In genomic region chr4:94648699-94649098, GRCh38 we compare ENCODE assay signal across 23 cellular contexts.
"Had no signal": no experiment of that assay in that cellular context is flagged by ENCODE, and none has a peak within 500 bp of the region (broad histone marks: within the 10 kb centered on the region; RNA-seq: fewer than 3 reads in every experiment).

No MANE protein-coding gene starts in this region.

- H3K4me1 ChIP-seq: gastrocnemius medialis, lower lobe of right lung, neural progenitor cell, thyroid gland, vagina had no signal

- H3K9me3 ChIP-seq: gastrocnemius medialis, lower lobe of right lung, ovary, stomach, thyroid gland, vagina had no signal

- H3K9me3 Mint-ChIP-seq: effector memory CD8-positive, alpha-beta T cell; memory B cell; natural killer cell treated with Interleukin-12 subunit alpha and Interleukin-12 subunit beta and Interleukin-15 and Interleukin-18, amount 100 ng/mL, for 72 hours; neural progenitor cell had no signal

- H3K9ac ChIP-seq: neural progenitor cell had no signal

- H3K4me2 ChIP-seq: neural progenitor cell, smooth muscle cell had no signal

- H2AFZ ChIP-seq: neural progenitor cell had no signal

- H3K4me3 ChIP-seq: gastrocnemius medialis, lower lobe of right lung, neural progenitor cell, ovary, smooth muscle cell, stomach, thyroid gland, vagina had no signal

- DNase-seq: cortex of kidney; effector memory CD8-positive, alpha-beta T cell; gastrocnemius medialis; head of caudate nucleus; left ventricle myocardium superior; lower lobe of right lung; nucleus accumbens; ovary; posterior cingulate gyrus; stimulated activated CD4-positive, alpha-beta T cell treated with anti-CD3 and anti-CD28 coated beads, Interleukin-12 subunit alpha, Interleukin-12 subunit beta, amount 100 ng/mL, for 4 hours; stimulated activated CD4-positive, alpha-beta T cell treated with anti-CD3 and anti-CD28 coated beads, Interleukin-1b, Interleukin-23, amount 100 ng/mL, for 48 hours; stimulated activated CD4-positive, alpha-beta T cell treated with anti-CD3 and anti-CD28 coated beads, Interleukin-4, amount 100 ng/mL, for 1 hour; stimulated activated CD8-positive, alpha-beta memory T cell treated with anti-CD3 and anti-CD28 coated beads, Interleukin-4, amount 100 ng/mL, for 48 hours; stimulated activated naive CD4-positive, alpha-beta T cell; stomach; thyroid gland; trophoblast cell had no signal

- H3K27me3 Mint-ChIP-seq: effector memory CD8-positive, alpha-beta T cell; memory B cell; natural killer cell treated with Interleukin-12 subunit alpha and Interleukin-12 subunit beta and Interleukin-15 and Interleukin-18, amount 100 ng/mL, for 72 hours had no signal

- H3K27ac Mint-ChIP-seq: effector memory CD8-positive, alpha-beta T cell; memory B cell; natural killer cell treated with Interleukin-12 subunit alpha and Interleukin-12 subunit beta and Interleukin-15 and Interleukin-18, amount 100 ng/mL, for 72 hours; neural progenitor cell had no signal

- ATAC-seq: effector memory CD8-positive, alpha-beta T cell; gastrocnemius medialis; left ventricle myocardium superior; lower lobe of right lung; natural killer cell treated with Interleukin-12 subunit alpha and Interleukin-12 subunit beta and Interleukin-15 and Interleukin-18, amount 100 ng/mL, for 72 hours; sciatic nerve had no signal

- H3K27me3 ChIP-seq: gastrocnemius medialis, neural progenitor cell, ovary, stomach, thyroid gland, vagina had no signal

- H3K4me3 Mint-ChIP-seq: effector memory CD8-positive, alpha-beta T cell; memory B cell; natural killer cell treated with Interleukin-12 subunit alpha and Interleukin-12 subunit beta and Interleukin-15 and Interleukin-18, amount 100 ng/mL, for 72 hours; neural progenitor cell had no signal

- H3K4me1 Mint-ChIP-seq: memory B cell, neural progenitor cell had no signal

- H3K36me3 ChIP-seq: ovary, thyroid gland had no signal

- H3K27ac ChIP-seq: gastrocnemius medialis, lower lobe of right lung, neural progenitor cell, ovary, stomach, thyroid gland, vagina had no signal
